ENCODE assay signal across 15 cellular contexts in the genomic region with DNA sequence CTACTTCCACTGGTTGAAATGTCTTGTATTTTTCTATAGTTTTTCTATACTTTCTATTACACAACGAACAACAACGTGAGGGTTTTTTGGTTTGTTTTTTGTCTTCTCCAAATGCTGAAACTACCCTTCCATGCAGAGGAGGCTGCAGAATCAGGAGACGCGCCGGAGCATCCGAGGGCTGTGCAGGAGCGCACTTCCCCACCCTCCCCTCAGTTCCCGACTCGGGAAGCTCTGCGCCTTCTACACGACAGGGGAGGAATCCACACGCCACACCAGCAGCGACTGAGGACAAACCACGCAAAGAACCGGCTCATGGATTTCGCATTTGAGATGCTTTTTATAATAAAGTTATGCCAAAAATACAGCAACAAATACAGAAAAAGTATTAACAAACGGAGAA.
"Had no signal": no experiment of that assay in that cellular context is flagged by ENCODE, and none has a peak within 500 bp of the region (broad histone marks: within the 10 kb centered on the region; RNA-seq: fewer than 3 reads in every experiment).

No MANE protein-coding gene starts in this region.

- DNase-seq: activated CD4-positive, alpha-beta T cell treated with anti-CD3 and anti-CD28 coated beads for 1 hour; activated CD4-positive, alpha-beta T cell treated with anti-CD3 and anti-CD28 coated beads, Interleukin-2, amount 50 U/mL, for 4 hours; aorta; dermis blood vessel endothelial cell; erythroblast; gastrocnemius medialis; heart right ventricle; mucosa of descending colon; naive thymus-derived CD8-positive, alpha-beta T cell; occipital lobe; right cardiac atrium; small intestine; T-helper 1 cell had no signal

- FAIRE-seq: bronchial epithelial cell, islet of Langerhans, small intestine had no signal

- H3K27me3 Mint-ChIP-seq: naive thymus-derived CD8-positive, alpha-beta T cell had no signal

- ATAC-seq: gastrocnemius medialis; heart right ventricle; mucosa of descending colon; naive thymus-derived CD8-positive, alpha-beta T cell; right cardiac atrium had no signal

- H3K9me3 Mint-ChIP-seq: naive thymus-derived CD8-positive, alpha-beta T cell had no signal
